In the genomic region with DNA sequence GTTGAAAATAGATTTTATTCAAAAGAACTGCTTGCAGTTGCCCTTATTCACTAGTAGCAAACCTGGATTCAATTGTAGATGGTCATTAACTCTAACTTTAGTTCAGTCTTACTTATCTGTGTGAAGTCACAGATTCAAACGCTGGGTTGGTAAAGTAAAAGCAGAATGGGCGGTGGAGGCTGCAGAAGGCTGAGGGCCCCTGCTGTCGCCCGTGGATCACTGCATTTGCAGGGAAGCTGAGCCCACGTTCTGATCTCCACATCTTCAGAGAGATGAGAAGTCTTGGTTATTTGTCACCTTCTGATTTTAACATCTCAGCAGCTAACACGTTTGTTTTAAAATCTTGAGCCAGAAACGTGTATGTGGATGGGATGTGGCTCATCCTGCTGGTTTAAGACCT, we compare ENCODE assay signal across 1 cellular context.
TF ChIP-seq lines count a peak whose summit lies in the region.

No MANE protein-coding gene starts in this region.

TF ChIP-seq in GM23338, 12 proteins besides CTCF, POLR2A, EP300 and RAD21 (continued from another document):
- TF ChIP-seq ZNF462 (CRISPR knock-in tag; IDR thresholded peaks at IDR 0.05) (no peak), CREB1 (CRISPR knock-in tag; IDR thresholded peaks at IDR 0.05; ENCODE audit: low read depth) (no peak), EZH2phosphoT487 (IDR thresholded peaks at IDR 0.05; ENCODE audit: unreplicated experiment) (no peak), REST (IDR thresholded peaks at IDR 0.05; ENCODE audit: unreplicated experiment) (no peak), ZNF114 (CRISPR knock-in tag; IDR thresholded peaks at IDR 0.05) (no peak), ETS1 (IDR thresholded peaks at IDR 0.05) (no peak), NANOG (IDR thresholded peaks at IDR 0.05; ENCODE audit: borderline replicate concordance) (no peak), POLR2AphosphoS5 (IDR thresholded peaks at IDR 0.05; ENCODE audit: low read depth) (no peak)
